In the genomic region with DNA sequence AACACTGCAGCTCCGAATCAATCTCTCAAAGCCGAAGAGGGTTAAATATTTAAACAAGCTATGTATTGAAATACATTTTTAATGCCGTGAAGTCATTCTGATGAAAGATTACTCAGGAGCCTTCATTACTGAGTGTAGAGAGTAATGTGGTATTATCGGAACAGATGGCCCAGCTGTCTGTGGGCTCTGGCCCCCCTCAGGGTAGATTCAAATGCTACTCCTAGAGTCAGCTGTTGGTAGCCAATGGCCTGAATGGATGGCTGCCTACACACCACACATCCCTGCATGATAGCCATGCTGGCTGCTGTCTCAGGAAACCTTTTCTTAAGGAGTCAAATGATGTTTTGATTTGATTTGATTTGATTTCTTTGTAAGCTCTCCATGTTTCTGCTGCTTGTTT, we compare ENCODE assay signal across 1 cellular context.
TF ChIP-seq lines count a peak whose summit lies in the region.

No MANE protein-coding gene starts in this region.

TF ChIP-seq in H1, 55 proteins besides CTCF, POLR2A, EP300 and RAD21 (continued from another document):
- TF ChIP-seq, protein P1, sequence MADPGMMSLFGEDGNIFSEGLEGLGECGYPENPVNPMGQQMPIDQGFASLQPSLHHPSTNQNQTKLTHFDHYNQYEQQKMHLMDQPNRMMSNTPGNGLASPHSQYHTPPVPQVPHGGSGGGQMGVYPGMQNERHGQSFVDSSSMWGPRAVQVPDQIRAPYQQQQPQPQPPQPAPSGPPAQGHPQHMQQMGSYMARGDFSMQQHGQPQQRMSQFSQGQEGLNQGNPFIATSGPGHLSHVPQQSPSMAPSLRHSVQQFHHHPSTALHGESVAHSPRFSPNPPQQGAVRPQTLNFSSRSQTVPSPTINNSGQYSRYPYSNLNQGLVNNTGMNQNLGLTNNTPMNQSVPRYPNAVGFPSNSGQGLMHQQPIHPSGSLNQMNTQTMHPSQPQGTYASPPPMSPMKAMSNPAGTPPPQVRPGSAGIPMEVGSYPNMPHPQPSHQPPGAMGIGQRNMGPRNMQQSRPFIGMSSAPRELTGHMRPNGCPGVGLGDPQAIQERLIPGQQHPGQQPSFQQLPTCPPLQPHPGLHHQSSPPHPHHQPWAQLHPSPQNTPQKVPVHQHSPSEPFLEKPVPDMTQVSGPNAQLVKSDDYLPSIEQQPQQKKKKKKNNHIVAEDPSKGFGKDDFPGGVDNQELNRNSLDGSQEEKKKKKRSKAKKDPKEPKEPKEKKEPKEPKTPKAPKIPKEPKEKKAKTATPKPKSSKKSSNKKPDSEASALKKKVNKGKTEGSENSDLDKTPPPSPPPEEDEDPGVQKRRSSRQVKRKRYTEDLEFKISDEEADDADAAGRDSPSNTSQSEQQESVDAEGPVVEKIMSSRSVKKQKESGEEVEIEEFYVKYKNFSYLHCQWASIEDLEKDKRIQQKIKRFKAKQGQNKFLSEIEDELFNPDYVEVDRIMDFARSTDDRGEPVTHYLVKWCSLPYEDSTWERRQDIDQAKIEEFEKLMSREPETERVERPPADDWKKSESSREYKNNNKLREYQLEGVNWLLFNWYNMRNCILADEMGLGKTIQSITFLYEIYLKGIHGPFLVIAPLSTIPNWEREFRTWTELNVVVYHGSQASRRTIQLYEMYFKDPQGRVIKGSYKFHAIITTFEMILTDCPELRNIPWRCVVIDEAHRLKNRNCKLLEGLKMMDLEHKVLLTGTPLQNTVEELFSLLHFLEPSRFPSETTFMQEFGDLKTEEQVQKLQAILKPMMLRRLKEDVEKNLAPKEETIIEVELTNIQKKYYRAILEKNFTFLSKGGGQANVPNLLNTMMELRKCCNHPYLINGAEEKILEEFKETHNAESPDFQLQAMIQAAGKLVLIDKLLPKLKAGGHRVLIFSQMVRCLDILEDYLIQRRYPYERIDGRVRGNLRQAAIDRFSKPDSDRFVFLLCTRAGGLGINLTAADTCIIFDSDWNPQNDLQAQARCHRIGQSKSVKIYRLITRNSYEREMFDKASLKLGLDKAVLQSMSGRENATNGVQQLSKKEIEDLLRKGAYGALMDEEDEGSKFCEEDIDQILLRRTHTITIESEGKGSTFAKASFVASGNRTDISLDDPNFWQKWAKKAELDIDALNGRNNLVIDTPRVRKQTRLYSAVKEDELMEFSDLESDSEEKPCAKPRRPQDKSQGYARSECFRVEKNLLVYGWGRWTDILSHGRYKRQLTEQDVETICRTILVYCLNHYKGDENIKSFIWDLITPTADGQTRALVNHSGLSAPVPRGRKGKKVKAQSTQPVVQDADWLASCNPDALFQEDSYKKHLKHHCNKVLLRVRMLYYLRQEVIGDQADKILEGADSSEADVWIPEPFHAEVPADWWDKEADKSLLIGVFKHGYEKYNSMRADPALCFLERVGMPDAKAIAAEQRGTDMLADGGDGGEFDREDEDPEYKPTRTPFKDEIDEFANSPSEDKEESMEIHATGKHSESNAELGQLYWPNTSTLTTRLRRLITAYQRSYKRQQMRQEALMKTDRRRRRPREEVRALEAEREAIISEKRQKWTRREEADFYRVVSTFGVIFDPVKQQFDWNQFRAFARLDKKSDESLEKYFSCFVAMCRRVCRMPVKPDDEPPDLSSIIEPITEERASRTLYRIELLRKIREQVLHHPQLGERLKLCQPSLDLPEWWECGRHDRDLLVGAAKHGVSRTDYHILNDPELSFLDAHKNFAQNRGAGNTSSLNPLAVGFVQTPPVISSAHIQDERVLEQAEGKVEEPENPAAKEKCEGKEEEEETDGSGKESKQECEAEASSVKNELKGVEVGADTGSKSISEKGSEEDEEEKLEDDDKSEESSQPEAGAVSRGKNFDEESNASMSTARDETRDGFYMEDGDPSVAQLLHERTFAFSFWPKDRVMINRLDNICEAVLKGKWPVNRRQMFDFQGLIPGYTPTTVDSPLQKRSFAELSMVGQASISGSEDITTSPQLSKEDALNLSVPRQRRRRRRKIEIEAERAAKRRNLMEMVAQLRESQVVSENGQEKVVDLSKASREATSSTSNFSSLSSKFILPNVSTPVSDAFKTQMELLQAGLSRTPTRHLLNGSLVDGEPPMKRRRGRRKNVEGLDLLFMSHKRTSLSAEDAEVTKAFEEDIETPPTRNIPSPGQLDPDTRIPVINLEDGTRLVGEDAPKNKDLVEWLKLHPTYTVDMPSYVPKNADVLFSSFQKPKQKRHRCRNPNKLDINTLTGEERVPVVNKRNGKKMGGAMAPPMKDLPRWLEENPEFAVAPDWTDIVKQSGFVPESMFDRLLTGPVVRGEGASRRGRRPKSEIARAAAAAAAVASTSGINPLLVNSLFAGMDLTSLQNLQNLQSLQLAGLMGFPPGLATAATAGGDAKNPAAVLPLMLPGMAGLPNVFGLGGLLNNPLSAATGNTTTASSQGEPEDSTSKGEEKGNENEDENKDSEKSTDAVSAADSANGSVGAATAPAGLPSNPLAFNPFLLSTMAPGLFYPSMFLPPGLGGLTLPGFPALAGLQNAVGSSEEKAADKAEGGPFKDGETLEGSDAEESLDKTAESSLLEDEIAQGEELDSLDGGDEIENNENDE (IDR thresholded peaks at IDR 0.05; ENCODE audit: insufficient replicate concordance, low read length): no peak
- TF ChIP-seq TAF7 (optimal IDR thresholded peaks at IDR 0.05; ENCODE audit: borderline replicate concordance, low read depth, low read length) (no peak), TCF12 (IDR thresholded peaks at IDR 0.05; ENCODE audit: low read depth, low read length) (no peak)
